14 cellular contexts compared by ENCODE assay signal in the genomic region with DNA sequence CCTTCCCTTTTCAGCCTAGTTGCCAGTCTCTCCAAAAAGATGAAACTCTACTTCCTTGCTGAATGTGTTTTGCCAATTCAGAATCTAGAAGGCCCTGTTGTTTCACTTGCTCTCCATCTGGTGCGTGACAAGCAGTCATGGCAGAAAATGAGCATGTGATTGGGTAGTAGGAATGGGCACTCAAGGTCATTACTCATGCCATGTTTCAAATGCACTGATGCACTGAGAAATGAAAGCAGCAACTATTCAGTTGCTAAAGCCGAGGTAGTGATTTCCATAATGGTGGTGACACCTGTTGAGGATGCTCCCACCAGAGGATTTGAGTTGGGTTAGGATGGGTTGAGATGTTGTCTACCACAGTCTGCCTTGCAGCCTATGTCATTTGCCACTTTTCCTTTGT. TPM values are rescaled to one million over a fixed set of nuclear protein-coding genes. Genes with fewer than 3 reads are reported as not detected.
A peak's percentile ranks its signal among the peaks of the same experiment; 100 is the strongest.
DNase-seq lines count a peak whose midpoint lies in the region; ATAC-seq and TF ChIP-seq lines count a peak whose summit lies in the region.
"Had no signal": no experiment of that assay in that cellular context is flagged by ENCODE, and none has a peak within 500 bp of the region (broad histone marks: within the 10 kb centered on the region; RNA-seq: fewer than 3 reads in every experiment).

No MANE protein-coding gene starts in this region.

- no peak overlapping the region for H3K4me3 Mint-ChIP-seq in activated CD4-positive, alpha-beta T cell treated with anti-CD3 and anti-CD28 coated beads for 36 hours
- H3K4me3 Mint-ChIP-seq: T-helper 1 cell treated with Interleukin-12 subunit alpha and Interleukin-12 subunit beta and Interleukin-4 antibody, amounts not matched to agents 30 μg/mL and 1 μg/mL, for 36 hours had no signal

- intact Hi-C loops in activated CD4-positive, alpha-beta T cell treated with anti-CD3 and anti-CD28 coated beads for 36 hours (cut with DNase I, micrococcal nuclease) = no loop called here
- intact Hi-C loops in thyroid gland (cut with DNase I) = no loop called here
- intact Hi-C loops in sciatic nerve (cut with DNase I) = no loop called here

- peaks cover 21% of the 10 kb centered on the region for H3K4me1 Mint-ChIP-seq in activated CD4-positive, alpha-beta T cell treated with anti-CD3 and anti-CD28 coated beads for 36 hours

- 95 to 96% methylated on average over 2 of the region's 2 CpGs for WGBS in thyroid gland, 2 donors

- peak overlapping the region; percentile 7 for H3K27ac Mint-ChIP-seq in activated CD4-positive, alpha-beta T cell treated with anti-CD3 and anti-CD28 coated beads for 36 hours

- DNase-seq in activated CD4-positive, alpha-beta T cell treated with anti-CD3 and anti-CD28 coated beads for 36 hours = no peak
- DNase-seq in activated CD4-positive, alpha-beta T cell treated with anti-CD3 and anti-CD28 coated beads, Interleukin-2, amount 50 U/mL, for 4 hours = no peak
- DNase-seq in thyroid gland = no peak
- DNase-seq in sciatic nerve (ENCODE audit: low spot score) = no peak
- DNase-seq in hepatic stellate cell (ENCODE audit: low spot score) = no peak
- DNase-seq: activated T-cell treated with anti-CD3 and anti-CD28 coated beads for 4 hours, left ventricle myocardium inferior, NCI-H774, posterior cingulate gyrus had no signal

- no peaks in the 10 kb centered on the region for H3K9me3 Mint-ChIP-seq in activated CD4-positive, alpha-beta T cell treated with anti-CD3 and anti-CD28 coated beads for 36 hours (ENCODE audit: low read depth)

- POLR2A ChIA-PET in activated CD4-positive, alpha-beta T cell treated with anti-CD3 and anti-CD28 coated beads for 36 hours (lab: Charles Lee) = no interaction called here

- ATAC-seq in activated CD4-positive, alpha-beta T cell treated with anti-CD3 and anti-CD28 coated beads for 36 hours = no peak
- peak; percentile 40 for ATAC-seq in HG02678 (IDR thresholded peaks at IDR 0.05; ENCODE audit: unreplicated experiment)
- ATAC-seq in HG03575 (IDR thresholded peaks at IDR 0.05; ENCODE audit: extremely low read depth, insufficient number of reproducible peaks, low FRiP score, unreplicated experiment) = peak; percentile 23
- ATAC-seq in sciatic nerve = no peak
- ATAC-seq in HG02870 (IDR thresholded peaks at IDR 0.05; ENCODE audit: unreplicated experiment) = no peak

- H3K36me3 ChIP-seq in thyroid gland = no peaks in the 10 kb centered on the region

- no peaks in the 10 kb centered on the region for H3K9me3 ChIP-seq in thyroid gland
- H3K9me3 ChIP-seq: left ventricle myocardium inferior had no signal

- H3K27me3 Mint-ChIP-seq in activated CD4-positive, alpha-beta T cell treated with anti-CD3 and anti-CD28 coated beads for 36 hours = no peaks in the 10 kb centered on the region

- no peaks in the 10 kb centered on the region for H3K36me3 Mint-ChIP-seq in activated CD4-positive, alpha-beta T cell treated with anti-CD3 and anti-CD28 coated beads for 36 hours (ENCODE audit: low read depth)

- CTCF ChIA-PET in activated CD4-positive, alpha-beta T cell treated with anti-CD3 and anti-CD28 coated beads for 36 hours (lab: Charles Lee) = interaction anchor here (1.3 kb wide), 2 partner anchors 59 to 74 kb away, joined by 5 read pairs; no protein-coding TSS in a partner anchor

- H3K4me1 ChIP-seq in thyroid gland = peaks cover 38 to 45% of the 10 kb centered on the region in 2 donors

- TF ChIP-seq POLR2A in thyroid gland (IDR thresholded peaks at IDR 0.05) = no peak

- no peaks in the 10 kb centered on the region for H3K27me3 ChIP-seq in thyroid gland

- H3K4me3 ChIP-seq in thyroid gland (replicated peaks in 1 of 3) = no peak overlapping the region
- H3K4me3 ChIP-seq: left ventricle myocardium inferior had no signal

- peak overlapping the region in 2 of 3 donors; percentile 55 to 69 for H3K27ac ChIP-seq in thyroid gland
- H3K27ac ChIP-seq: 22Rv1, left ventricle myocardium inferior had no signal

- TF ChIP-seq CTCF in thyroid gland (IDR thresholded peaks at IDR 0.05) = no peak

RNA-seq across cellular contexts. Expression of gene ZBTB38, which starts 12.7 kb away (rescaled TPM):
- total RNA-seq in activated CD4-positive, alpha-beta T cell treated with anti-CD3 and anti-CD28 coated beads for 36 hours = 10 to 100 TPM; 21.3 to 22.0 TPM
- total RNA-seq in thyroid gland (100 to 1,000 TPM; 143 to 185 (median 165) TPM), sciatic nerve (117 TPM)

Comparison
In these comparisons a context has a peak if more than half of its experiments do, and no peak if none do; other contexts are left out.
1. ATAC-seq: peak in HG02678 (single experiment) and HG03575 (single experiment); none in activated CD4-positive, alpha-beta T cell treated with anti-CD3 and anti-CD28 coated beads for 36 hours (single experiment), sciatic nerve (single experiment) and HG02870 (single experiment).